ENCODE assay signal across 38 cellular contexts in the genomic region with DNA sequence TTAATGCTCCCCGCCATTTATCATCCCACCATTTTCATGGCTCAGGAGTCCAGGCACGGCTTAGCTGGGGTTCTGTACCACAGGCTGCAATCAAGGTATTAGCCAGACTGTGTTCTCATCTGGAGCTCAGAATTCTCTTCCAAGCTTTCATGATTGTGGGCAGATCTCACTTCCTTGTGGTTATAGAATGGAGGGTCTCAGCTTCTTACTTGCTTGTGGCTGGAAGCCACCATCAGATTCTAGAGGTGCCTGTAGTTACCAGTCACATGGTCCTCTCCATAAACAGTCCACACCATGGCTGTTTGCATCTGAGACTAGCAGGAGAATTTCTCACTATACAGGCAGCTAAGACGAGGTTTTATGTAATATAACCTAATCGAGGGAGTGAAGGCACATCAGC. TPM values are rescaled to one million over a fixed set of nuclear protein-coding genes. Genes with fewer than 3 reads are reported as not detected.
"Had no signal": no experiment of that assay in that cellular context is flagged by ENCODE, and none has a peak within 500 bp of the region (broad histone marks: within the 10 kb centered on the region; RNA-seq: fewer than 3 reads in every experiment).

No MANE protein-coding gene starts in this region.

- DNase-seq: activated effector memory CD4-positive, alpha-beta T cell treated with anti-CD3 and anti-CD28 coated beads, Interleukin-2, amount 50 U/mL, for 16 hours; activated effector memory CD4-positive, alpha-beta T cell treated with Interleukin-2 at 50 U/mL for 16 hours; activated gamma-delta T cell; activated gamma-delta T cell treated with Interleukin-2 at 50 U/mL for 16 hours; activated naive CD4-positive, alpha-beta T cell; activated naive CD4-positive, alpha-beta T cell treated with anti-CD3 and anti-CD28 coated beads for 36 hours; activated naive CD4-positive, alpha-beta T cell treated with anti-CD3 and anti-CD28 coated beads, Interleukin-2, amount 10 ng/mL, durations not matched to agents 7 days and 5 days; activated naive CD4-positive, alpha-beta T cell treated with anti-CD3 and anti-CD28 coated beads, Interleukin-2, amount 50 U/mL, for 16 hours; activated naive CD4-positive, alpha-beta T cell treated with Interleukin-2 at 50 U/mL for 16 hours; activated naive CD8-positive, alpha-beta T cell treated with anti-CD3 and anti-CD28 coated beads for 36 hours; activated naive CD8-positive, alpha-beta T cell treated with anti-CD3 and anti-CD28 coated beads, Interleukin-2, amount 10 ng/mL, durations not matched to agents 7 days and 5 days; activated naive CD8-positive, alpha-beta T cell treated with anti-CD3 and anti-CD28 coated beads, Interleukin-2, amount 50 U/mL, for 24 hours; activated T-cell treated with anti-CD3 and anti-CD28 coated beads, Interleukin-2, amount 50 U/mL, for 24 hours; activated T-cell treated with anti-CD3 and anti-CD28 coated beads, Interleukin-2, amount 50 U/mL, for 4 hours; activated T-cell treated with anti-CD3 and anti-CD28 coated beads, Interleukin-2, amount 50 U/mL, for 48 hours; activated T-cell treated with anti-CD3 and anti-CD28 coated beads, Interleukin-2, amount 50 U/mL, for 72 hours; adrenal gland; amniotic stem cell; amygdala; anterior cingulate cortex; aorta; body of pancreas; brain microvascular endothelial cell; central memory CD4-positive, alpha-beta T cell; cerebellar nuclear complex had no signal

- FAIRE-seq: astrocyte, colon had no signal

- H3K27me3 ChIP-seq: adrenal gland, ascending aorta, body of pancreas, brain microvascular endothelial cell, breast epithelium, cardiac muscle cell had no signal

- H3K4me1 ChIP-seq: adrenal gland, ascending aorta, body of pancreas, breast epithelium had no signal

- H3K4me3 ChIP-seq: adrenal gland, ascending aorta, body of pancreas, breast epithelium, cardiac muscle cell had no signal

- H3K36me3 Mint-ChIP-seq: activated naive CD4-positive, alpha-beta T cell treated with anti-CD3 and anti-CD28 coated beads, Interleukin-2, amount 50 U/mL, for 24 hours; brain had no signal

- H3K27ac Mint-ChIP-seq: activated naive CD4-positive, alpha-beta T cell treated with anti-CD3 and anti-CD28 coated beads for 36 hours; activated naive CD4-positive, alpha-beta T cell treated with anti-CD3 and anti-CD28 coated beads, Interleukin-2, amount 10 ng/mL, durations not matched to agents 7 days and 5 days; activated naive CD4-positive, alpha-beta T cell treated with anti-CD3 and anti-CD28 coated beads, Interleukin-2, amount 50 U/mL, for 24 hours; activated naive CD4-positive, alpha-beta T cell treated with anti-CD3 and anti-CD28 coated beads, Interleukin-2, amount 50 U/mL, for 72 hours; activated naive CD8-positive, alpha-beta T cell; activated naive CD8-positive, alpha-beta T cell treated with anti-CD3 and anti-CD28 coated beads for 36 hours; activated naive CD8-positive, alpha-beta T cell treated with anti-CD3 and anti-CD28 coated beads, Interleukin-2, amount 10 ng/mL, durations not matched to agents 7 days and 5 days; activated naive CD8-positive, alpha-beta T cell treated with anti-CD3 and anti-CD28 coated beads, Interleukin-2, amount 50 U/mL, for 24 hours; activated T-cell treated with anti-CD3 and anti-CD28 coated beads, Interleukin-2, amount 50 U/mL, for 24 hours; activated T-cell treated with anti-CD3 and anti-CD28 coated beads, Interleukin-2, amount 50 U/mL, for 72 hours; activated T-helper 1 cell treated with anti-CD3 and anti-CD28 coated beads, Interleukin-12 subunit alpha, Interleukin-12 subunit beta, Interleukin-2, Interleukin-4 antibody, amounts not matched to agents 30 ng/mL and 10 ng/mL and 1 ng/mL, durations not matched to agents 14 hours and 24 hours and 36 hours; activated T-helper 17 cell treated with anti-CD3 and anti-CD28 coated beads, Interleukin-2, amount 50 U/mL, for 72 hours; activated T-helper 2 cell treated with anti-CD3 and anti-CD28 coated beads, Interferon-gamma antibody, Interleukin-2, Interleukin-4, amounts not matched to agents 10 μg/mL and 5 μg/mL and 100 μg/mL, durations not matched to agents 14 hours and 24 hours and 36 hours; brain had no signal

- H3K4me1 Mint-ChIP-seq: activated naive CD4-positive, alpha-beta T cell treated with anti-CD3 and anti-CD28 coated beads, Interleukin-2, amount 10 ng/mL, durations not matched to agents 7 days and 5 days; activated naive CD4-positive, alpha-beta T cell treated with anti-CD3 and anti-CD28 coated beads, Interleukin-2, amount 50 U/mL, for 24 hours; activated naive CD8-positive, alpha-beta T cell treated with anti-CD3 and anti-CD28 coated beads for 36 hours; activated naive CD8-positive, alpha-beta T cell treated with anti-CD3 and anti-CD28 coated beads, Interleukin-2, amount 10 ng/mL, durations not matched to agents 7 days and 5 days; activated naive CD8-positive, alpha-beta T cell treated with anti-CD3 and anti-CD28 coated beads, Interleukin-2, amount 50 U/mL, for 24 hours; activated T-helper 17 cell treated with anti-CD3 and anti-CD28 coated beads, Interleukin-2, amount 50 U/mL, for 72 hours; brain; central memory CD8-positive, alpha-beta T cell had no signal

- H3K27ac ChIP-seq: adrenal gland, ascending aorta, body of pancreas, brain microvascular endothelial cell, breast epithelium, cardiac muscle cell had no signal

- H3K9me3 Mint-ChIP-seq: activated naive CD4-positive, alpha-beta T cell treated with anti-CD3 and anti-CD28 coated beads, Interleukin-2, amount 50 U/mL, for 24 hours; central memory CD8-positive, alpha-beta T cell had no signal

- H3K27me3 Mint-ChIP-seq: activated naive CD4-positive, alpha-beta T cell treated with anti-CD3 and anti-CD28 coated beads, Interleukin-2, amount 10 ng/mL, durations not matched to agents 7 days and 5 days; activated naive CD4-positive, alpha-beta T cell treated with anti-CD3 and anti-CD28 coated beads, Interleukin-2, amount 50 U/mL, for 24 hours; activated naive CD8-positive, alpha-beta T cell treated with anti-CD3 and anti-CD28 coated beads, Interleukin-2, amount 10 ng/mL, durations not matched to agents 7 days and 5 days; activated naive CD8-positive, alpha-beta T cell treated with anti-CD3 and anti-CD28 coated beads, Interleukin-2, amount 50 U/mL, for 24 hours; activated T-helper 17 cell treated with anti-CD3 and anti-CD28 coated beads, Interleukin-2, amount 50 U/mL, for 72 hours; brain had no signal

- ATAC-seq: activated naive CD4-positive, alpha-beta T cell treated with anti-CD3 and anti-CD28 coated beads, Interleukin-2, amount 50 U/mL, for 72 hours; activated naive CD8-positive, alpha-beta T cell treated with anti-CD3 and anti-CD28 coated beads, Interleukin-2, amount 50 U/mL, for 24 hours; activated T-cell treated with anti-CD3 and anti-CD28 coated beads, Interleukin-2, amount 50 U/mL, for 4 hours; activated T-cell treated with anti-CD3 and anti-CD28 coated beads, Interleukin-2, amount 50 U/mL, for 72 hours; activated T-helper 17 cell treated with anti-CD3 and anti-CD28 coated beads, Interleukin-2, amount 50 U/mL, for 72 hours; body of pancreas had no signal

- H3K4me3 Mint-ChIP-seq: activated naive CD4-positive, alpha-beta T cell treated with anti-CD3 and anti-CD28 coated beads for 36 hours; activated naive CD4-positive, alpha-beta T cell treated with anti-CD3 and anti-CD28 coated beads, Interleukin-2, amount 10 ng/mL, durations not matched to agents 7 days and 5 days; activated naive CD4-positive, alpha-beta T cell treated with anti-CD3 and anti-CD28 coated beads, Interleukin-2, amount 50 U/mL, for 24 hours; activated naive CD8-positive, alpha-beta T cell; activated naive CD8-positive, alpha-beta T cell treated with anti-CD3 and anti-CD28 coated beads for 36 hours; activated naive CD8-positive, alpha-beta T cell treated with anti-CD3 and anti-CD28 coated beads, Interleukin-2, amount 10 ng/mL, durations not matched to agents 7 days and 5 days; activated naive CD8-positive, alpha-beta T cell treated with anti-CD3 and anti-CD28 coated beads, Interleukin-2, amount 50 U/mL, for 24 hours; activated T-cell treated with anti-CD3 and anti-CD28 coated beads, Interleukin-2, amount 50 U/mL, for 24 hours; activated T-cell treated with anti-CD3 and anti-CD28 coated beads, Interleukin-2, amount 50 U/mL, for 4 hours; activated T-cell treated with anti-CD3 and anti-CD28 coated beads, Interleukin-2, amount 50 U/mL, for 72 hours; activated T-helper 1 cell treated with anti-CD3 and anti-CD28 coated beads, Interleukin-12 subunit alpha, Interleukin-12 subunit beta, Interleukin-2, Interleukin-4 antibody, amounts not matched to agents 30 ng/mL and 10 ng/mL and 1 ng/mL, durations not matched to agents 14 hours and 24 hours and 36 hours; activated T-helper 17 cell treated with anti-CD3 and anti-CD28 coated beads, Interleukin-2, amount 50 U/mL, for 72 hours; brain; central memory CD8-positive, alpha-beta T cell had no signal

- H3K36me3 ChIP-seq: adrenal gland, ascending aorta, brain microvascular endothelial cell, breast epithelium, cardiac muscle cell had no signal

RNA-seq across cellular contexts. Expression of a gene that starts 56.3 kb away (rescaled TPM):
- total RNA-seq: activated naive CD4-positive, alpha-beta T cell treated with anti-CD3 and anti-CD28 coated beads for 36 hours; activated naive CD4-positive, alpha-beta T cell treated with anti-CD3 and anti-CD28 coated beads, Interleukin-2, amount 50 U/mL, for 72 hours; activated naive CD8-positive, alpha-beta T cell treated with anti-CD3 and anti-CD28 coated beads for 36 hours; activated naive CD8-positive, alpha-beta T cell treated with anti-CD3 and anti-CD28 coated beads, Interleukin-2, amount 10 ng/mL, durations not matched to agents 7 days and 5 days; activated T-cell treated with anti-CD3 and anti-CD28 coated beads, Interleukin-2, amount 50 U/mL, for 4 hours; activated T-helper 1 cell treated with anti-CD3 and anti-CD28 coated beads, Interleukin-12 subunit alpha, Interleukin-12 subunit beta, Interleukin-2, Interleukin-4 antibody, amounts not matched to agents 30 ng/mL and 10 ng/mL and 1 ng/mL, durations not matched to agents 14 hours and 24 hours and 36 hours; activated T-helper 2 cell treated with anti-CD3 and anti-CD28 coated beads, Interferon-gamma antibody, Interleukin-2, Interleukin-4, amounts not matched to agents 10 μg/mL and 5 μg/mL and 100 μg/mL, durations not matched to agents 14 hours and 24 hours and 36 hours had no signal
